Comparison of ENCODE assay signal across 9 cellular contexts in genomic region chr12:77133566-77133965, GRCh38.
A peak's percentile ranks its signal among the peaks of the same experiment; 100 is the strongest.
DNase-seq lines count a peak whose midpoint lies in the region; ATAC-seq, FAIRE-seq and TF ChIP-seq lines count a peak whose summit lies in the region.
"Had no signal": no experiment of that assay in that cellular context is flagged by ENCODE, and none has a peak within 500 bp of the region (broad histone marks: within the 10 kb centered on the region; RNA-seq: fewer than 3 reads in every experiment).

No MANE protein-coding gene starts in this region.

- H3K9ac ChIP-seq in MM.1S (ENCODE audit: low read length) = no peak overlapping the region

- H3K27me3 Mint-ChIP-seq in activated naive CD8-positive, alpha-beta T cell treated with anti-CD3 and anti-CD28 coated beads, Interleukin-2, amount 10 ng/mL, durations not matched to agents 7 days and 5 days = peaks cover 1% of the 10 kb centered on the region
- no peaks in the 10 kb centered on the region for H3K27me3 Mint-ChIP-seq in activated naive CD8-positive, alpha-beta T cell treated with anti-CD3 and anti-CD28 coated beads for 36 hours

- H3K4me3 Mint-ChIP-seq in activated naive CD8-positive, alpha-beta T cell treated with anti-CD3 and anti-CD28 coated beads, Interleukin-2, amount 10 ng/mL, durations not matched to agents 7 days and 5 days = no peak overlapping the region
- H3K4me3 Mint-ChIP-seq in activated naive CD8-positive, alpha-beta T cell treated with anti-CD3 and anti-CD28 coated beads for 36 hours = no peak overlapping the region
- H3K4me3 Mint-ChIP-seq: memory B cell had no signal

- no peak for FAIRE-seq in small intestine (lab: Jason Lieb, UNC)

- H3F3A ChIP-seq in MM.1S (ENCODE audit: insufficient read depth, low read length) = no peaks in the 10 kb centered on the region

- no peak overlapping the region for H3K27ac Mint-ChIP-seq in activated naive CD8-positive, alpha-beta T cell treated with anti-CD3 and anti-CD28 coated beads, Interleukin-2, amount 10 ng/mL, durations not matched to agents 7 days and 5 days
- no peak overlapping the region for H3K27ac Mint-ChIP-seq in activated naive CD8-positive, alpha-beta T cell treated with anti-CD3 and anti-CD28 coated beads for 36 hours
- H3K27ac Mint-ChIP-seq: memory B cell had no signal

- ATAC-seq in activated naive CD8-positive, alpha-beta T cell treated with anti-CD3 and anti-CD28 coated beads, Interleukin-2, amount 10 ng/mL, durations not matched to agents 7 days and 5 days (ENCODE audit: low read depth) = no peak
- ATAC-seq in GM19463 (IDR thresholded peaks at IDR 0.05; ENCODE audit: unreplicated experiment) = no peak
- ATAC-seq in GM21515 (IDR thresholded peaks at IDR 0.05; ENCODE audit: unreplicated experiment) = no peak

- H2AFZ ChIP-seq in MM.1S (ENCODE audit: low read length) = no peak overlapping the region

- POLR2A ChIA-PET in activated naive CD8-positive, alpha-beta T cell treated with anti-CD3 and anti-CD28 coated beads, Interleukin-2, amount 10 ng/mL, durations not matched to agents 7 days and 5 days (lab: Charles Lee) = no interaction called here

- H3K27ac ChIP-seq in MM.1S (ENCODE audit: low read length) (no peak overlapping the region), small intestine (ENCODE audit: low read depth in 1 of 2, low read length in 1 of 2) (no peak overlapping the region)

- H3K36me3 Mint-ChIP-seq in activated naive CD8-positive, alpha-beta T cell treated with anti-CD3 and anti-CD28 coated beads, Interleukin-2, amount 10 ng/mL, durations not matched to agents 7 days and 5 days = no peaks in the 10 kb centered on the region
- H3K36me3 Mint-ChIP-seq in activated naive CD8-positive, alpha-beta T cell treated with anti-CD3 and anti-CD28 coated beads for 36 hours = no peaks in the 10 kb centered on the region
- H3K36me3 Mint-ChIP-seq: memory B cell had no signal

- H3K79me2 ChIP-seq in MM.1S (ENCODE audit: low read length) = no peaks in the 10 kb centered on the region

- peaks cover 1% of the 10 kb centered on the region for H3K9me3 Mint-ChIP-seq in activated naive CD8-positive, alpha-beta T cell treated with anti-CD3 and anti-CD28 coated beads, Interleukin-2, amount 10 ng/mL, durations not matched to agents 7 days and 5 days
- peaks cover 2% of the 10 kb centered on the region for H3K9me3 Mint-ChIP-seq in activated naive CD8-positive, alpha-beta T cell treated with anti-CD3 and anti-CD28 coated beads for 36 hours

- no peaks in the 10 kb centered on the region for H3K27me3 ChIP-seq in MM.1S (replicated peaks; ENCODE audit: insufficient read depth, low read length)
- peaks cover 0 to 4% of the 10 kb centered on the region in 2 donors for H3K27me3 ChIP-seq in small intestine (ENCODE audit: control insufficient read depth in 2 of 2, insufficient read depth in 2 of 2, low read length in 2 of 2)

- no peaks in the 10 kb centered on the region for H3K9me2 ChIP-seq in MM.1S (replicated peaks; ENCODE audit: insufficient read depth, low read length)

- H3K4me1 Mint-ChIP-seq in activated naive CD8-positive, alpha-beta T cell treated with anti-CD3 and anti-CD28 coated beads, Interleukin-2, amount 10 ng/mL, durations not matched to agents 7 days and 5 days = no peaks in the 10 kb centered on the region
- no peaks in the 10 kb centered on the region for H3K4me1 Mint-ChIP-seq in activated naive CD8-positive, alpha-beta T cell treated with anti-CD3 and anti-CD28 coated beads for 36 hours
- H3K4me1 Mint-ChIP-seq: memory B cell had no signal

- H3K4me2 ChIP-seq in MM.1S (ENCODE audit: low read depth, low read length) = no peak overlapping the region

- no peaks in the 10 kb centered on the region for H4K20me1 ChIP-seq in MM.1S (ENCODE audit: insufficient read depth, low read length)

- peak; percentile 28 for DNase-seq in activated naive CD8-positive, alpha-beta T cell treated with anti-CD3 and anti-CD28 coated beads, Interleukin-2, amount 10 ng/mL, durations not matched to agents 7 days and 5 days
- DNase-seq in activated naive CD8-positive, alpha-beta T cell treated with anti-CD3 and anti-CD28 coated beads for 36 hours = no peak
- DNase-seq in MM.1S (peak; percentile 59), ecto neural progenitor cell (ENCODE audit: low spot score) (peak; percentile 79), small intestine (peak; percentile 16), SHP77 treated with DMSO at 0.1 percent for 48 hours (lab: John Stamatoyannopoulos, UW) (no peak)

- no peaks in the 10 kb centered on the region for H3K4me1 ChIP-seq in MM.1S (ENCODE audit: low read length)
- H3K4me1 ChIP-seq in small intestine (ENCODE audit: control insufficient read depth in 2 of 2, insufficient read depth in 1 of 2, low read depth in 1 of 2, low read length in 1 of 2) = no peaks in the 10 kb centered on the region

- H3K36me3 ChIP-seq in MM.1S (replicated peaks; ENCODE audit: insufficient read depth, low read length) (no peaks in the 10 kb centered on the region), small intestine (ENCODE audit: control insufficient read depth in 2 of 2, insufficient read depth in 2 of 2, low read length in 2 of 2) (no peaks in the 10 kb centered on the region)

- TF ChIP-seq CTCF in MM.1S (IDR thresholded peaks at IDR 0.05; ENCODE audit: low read length) = no peak

- 12 to 24% (median 15%) methylated on average over 3 of the region's 3 CpGs for WGBS in small intestine, 3 donors

- H3K9me3 ChIP-seq in MM.1S (replicated peaks; ENCODE audit: insufficient read depth, low read length) = no peaks in the 10 kb centered on the region
- H3K9me3 ChIP-seq in small intestine (ENCODE audit: control insufficient read depth, low read depth) = no peaks in the 10 kb centered on the region

- no peak overlapping the region for H3K4me3 ChIP-seq in MM.1S (ENCODE audit: low read length)
- no peak overlapping the region for H3K4me3 ChIP-seq in small intestine (ENCODE audit: low read depth in 1 of 2, low read length in 2 of 2)

Comparison
In these comparisons a context has a peak if more than half of its experiments do, and no peak if none do; other contexts are left out.
1. DNase-seq: peak in activated naive CD8-positive, alpha-beta T cell treated with anti-CD3 and anti-CD28 coated beads, Interleukin-2, amount 10 ng/mL, durations not matched to agents 7 days and 5 days (single experiment), MM.1S (single experiment), ecto neural progenitor cell (single experiment) and small intestine (single experiment); none in activated naive CD8-positive, alpha-beta T cell treated with anti-CD3 and anti-CD28 coated beads for 36 hours (single experiment) and SHP77 treated with DMSO at 0.1 percent for 48 hours (single experiment).